ENCODE assay signal across 8 cellular contexts in the genomic region with DNA sequence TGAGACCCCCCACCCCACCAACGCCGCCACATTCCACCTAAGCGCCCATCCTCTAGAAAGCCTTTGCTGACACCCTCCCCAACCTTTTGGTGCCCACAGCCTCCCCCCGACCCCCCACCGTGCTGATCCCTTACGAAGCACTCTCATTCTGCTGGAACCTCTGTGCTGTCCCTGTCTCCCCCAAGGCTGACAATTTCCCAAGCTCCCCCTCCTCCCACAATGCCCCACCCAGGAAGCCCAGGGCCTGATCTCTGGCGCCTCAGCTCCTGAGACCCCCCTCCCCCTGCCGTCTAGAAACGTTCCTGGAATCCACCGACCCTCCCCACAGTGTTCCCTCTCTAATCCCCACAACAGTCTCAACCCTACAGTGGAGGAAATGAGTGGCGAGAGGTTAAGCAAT. TPM values are rescaled to one million over a fixed set of nuclear protein-coding genes. Genes with fewer than 3 reads are reported as not detected.
DNase-seq lines count a peak whose midpoint lies in the region; ATAC-seq and TF ChIP-seq lines count a peak whose summit lies in the region.

No MANE protein-coding gene starts in this region.

- H3K27ac ChIP-seq in CD8-positive, alpha-beta T cell (ENCODE audit: low read depth, low read length): no peak overlapping the region
- no peak overlapping the region for H3K27ac ChIP-seq in PC-3 (ENCODE audit: low read length)
- H3K27ac ChIP-seq in esophagus muscularis mucosa (replicated peaks in 1 of 4): peak overlapping the region; percentile 80 to 88 (median 82)
- peak overlapping the region; percentile 84 for H3K27ac ChIP-seq in trophoblast cell (ENCODE audit: low read depth, low read length)

- H3K27me3 ChIP-seq in CD8-positive, alpha-beta T cell (ENCODE audit: insufficient read depth, low read length): no peaks in the 10 kb centered on the region
- H3K27me3 ChIP-seq in PC-3 (ENCODE audit: low read length): no peaks in the 10 kb centered on the region
- H3K27me3 ChIP-seq in esophagus muscularis mucosa: no peaks in the 10 kb centered on the region
- no peaks in the 10 kb centered on the region for H3K27me3 ChIP-seq in trophoblast cell (ENCODE audit: insufficient read depth, low read length)

- peak overlapping the region; percentile 87 for H4K91ac ChIP-seq in trophoblast cell (ENCODE audit: low read depth, low read length)

- H3K27ac Mint-ChIP-seq in CD8-positive, alpha-beta T cell: peak overlapping the region; percentile 60

- H3F3A ChIP-seq in PC-3 (ENCODE audit: low read length, unreplicated experiment): no peaks in the 10 kb centered on the region

- H4K12ac ChIP-seq in trophoblast cell (ENCODE audit: low read depth, low read length): peak overlapping the region; percentile 67

- no peak overlapping the region for H3K4me3 ChIP-seq in CD8-positive, alpha-beta T cell (ENCODE audit: low read depth, low read length)
- H3K4me3 ChIP-seq in PC-3 (ENCODE audit: low read length) (peak overlapping the region; percentile 68; the same call in 1 of the 2 replicates), esophagus muscularis mucosa (peak overlapping the region; percentile 59 to 69 (median 67)), trophoblast cell (ENCODE audit: low read depth, low read length) (peak overlapping the region; percentile 61)

- TF ChIP-seq CTCF in CD8-positive, alpha-beta T cell (IDR thresholded peaks at IDR 0.05): no peak
- TF ChIP-seq CTCF in PC-3 (conservative IDR thresholded peaks at IDR 0.05; ENCODE audit: low read depth, low read length) (no peak), esophagus muscularis mucosa (IDR thresholded peaks at IDR 0.05) (no peak)

- H3K36me3 ChIP-seq in CD8-positive, alpha-beta T cell (ENCODE audit: insufficient read depth, low read length): no peaks in the 10 kb centered on the region
- H3K36me3 ChIP-seq in PC-3 (ENCODE audit: low read depth, low read length) (no peaks in the 10 kb centered on the region), esophagus muscularis mucosa (peaks cover 0 to 5% (median 0%) of the 10 kb centered on the region in 4 donors), trophoblast cell (ENCODE audit: control insufficient read depth in 1 of 2, insufficient read depth in 2 of 2, low read length in 2 of 2) (no peaks in the 10 kb centered on the region)

- no peak for TF ChIP-seq POLR2A in esophagus muscularis mucosa (IDR thresholded peaks at IDR 0.05; ENCODE audit: low read depth)

- H3K4me3 Mint-ChIP-seq in CD8-positive, alpha-beta T cell: peak overlapping the region; percentile 85

- peaks cover 11% of the 10 kb centered on the region for H3K4me1 Mint-ChIP-seq in CD8-positive, alpha-beta T cell (ENCODE audit: low read depth)

- peaks cover 4% of the 10 kb centered on the region for H3K9me3 ChIP-seq in CD8-positive, alpha-beta T cell (ENCODE audit: low read length)
- H3K9me3 ChIP-seq in PC-3 (ENCODE audit: low read length): 0 out of 2 replicates have a peak, but pooled peaks cover 9% of the 10 kb centered on the region
- H3K9me3 ChIP-seq in esophagus muscularis mucosa: peaks cover 0 to 22% (median 19%) of the 10 kb centered on the region in 4 donors
- H3K9me3 ChIP-seq in trophoblast cell (ENCODE audit: insufficient read depth, low read depth, low read length): peaks cover 2% of the 10 kb centered on the region

- H3K79me2 ChIP-seq in PC-3 (ENCODE audit: low read length) (no peaks in the 10 kb centered on the region), trophoblast cell (ENCODE audit: control insufficient read depth, insufficient read depth, low read length, poor library complexity) (peaks cover 3% of the 10 kb centered on the region)

- peak overlapping the region; percentile 76 for H3K18ac ChIP-seq in trophoblast cell (ENCODE audit: low read length)

- TF ChIP-seq EP300 in esophagus muscularis mucosa (IDR thresholded peaks at IDR 0.05): no peak

- H4K8ac ChIP-seq in trophoblast cell (ENCODE audit: low read depth, low read length): peak overlapping the region; percentile 94

- H2BK120ac ChIP-seq in trophoblast cell (ENCODE audit: insufficient read depth, low read length, poor library complexity): no peak overlapping the region

- peak overlapping the region; percentile 62 for H3K14ac ChIP-seq in trophoblast cell (ENCODE audit: low read length)

- no peak overlapping the region for H2BK12ac ChIP-seq in trophoblast cell (ENCODE audit: low read length)

- H3K4me1 ChIP-seq in CD8-positive, alpha-beta T cell (ENCODE audit: insufficient read depth, low read length): peaks cover 10% of the 10 kb centered on the region
- H3K4me1 ChIP-seq in PC-3 (ENCODE audit: insufficient read depth, low read length) (peaks cover 13% of the 10 kb centered on the region), esophagus muscularis mucosa (peaks cover 23 to 40% (median 27%) of the 10 kb centered on the region in 4 donors), trophoblast cell (ENCODE audit: control insufficient read depth in 1 of 2, insufficient read depth in 2 of 2, low read length in 2 of 2) (peaks cover 10 to 19% of the 10 kb centered on the region in 2 experiments)

- H2AK5ac ChIP-seq in trophoblast cell (ENCODE audit: low read length): no peak overlapping the region

- H4K20me1 ChIP-seq in PC-3 (ENCODE audit: low read length): no peaks in the 10 kb centered on the region

- DNase-seq in CD8-positive, alpha-beta T cell: no peak
- DNase-seq in PC-3 (no peak), esophagus muscularis mucosa (ENCODE audit: extremely low spot score) (no peak), trophoblast cell (no peak), NOMO-1 treated with dmso at 0.1 percent for 144 hours (lab: John Stamatoyannopoulos, UW; ENCODE audit: unreplicated experiment) (no peak), NCI-H2227 treated with DMSO at 0.1 percent for 48 hours (lab: John Stamatoyannopoulos, UW) (no peak), 8988T (no peak)

- no peak overlapping the region for H3K9ac ChIP-seq in PC-3 (ENCODE audit: low read length)
- H3K9ac ChIP-seq in trophoblast cell (ENCODE audit: low read length): peak overlapping the region; percentile 74

- 45% methylated on average over 11 of the region's 11 CpGs for WGBS in esophagus muscularis mucosa
- WGBS in trophoblast cell (ENCODE audit: extremely low coverage, insufficient coverage, insufficient read length): no CpG with 5 or more reads among the region's 11 CpGs

- peaks cover 15% of the 10 kb centered on the region for H3K79me1 ChIP-seq in trophoblast cell (ENCODE audit: low read length)

- H3K36me3 Mint-ChIP-seq in CD8-positive, alpha-beta T cell: peaks cover 6% of the 10 kb centered on the region

- no peaks in the 10 kb centered on the region for H3K9me2 ChIP-seq in PC-3 (replicated peaks; ENCODE audit: low read length)

- CTCF ChIA-PET in CD8-positive, alpha-beta T cell (lab: Charles Lee): interaction anchor here (3.3 kb wide), 1 partner anchor 22 kb away, joined by 21 read pairs; no protein-coding TSS in a partner anchor
- CTCF ChIA-PET in PC-3 (lab: Charles Lee): interaction anchor here (0.6 to 1.1 kb wide), 3 partner anchors 52 to 1347 kb away, joined by 3 to 6 read pairs (median 3); no protein-coding TSS in a partner anchor

- H3K4me2 ChIP-seq in PC-3 (ENCODE audit: low read length): peak overlapping the region; percentile 87
- H3K4me2 ChIP-seq in trophoblast cell (ENCODE audit: low read length): peak overlapping the region; percentile 74

- H2AFZ ChIP-seq in PC-3 (ENCODE audit: low read length) (peak overlapping the region; percentile 97; the same call in 1 of the 2 replicates), trophoblast cell (ENCODE audit: insufficient read depth, low read length, poor library complexity) (peak overlapping the region; percentile 93)

- no TSS peak for BruUV-seq in PC-3 (replicated peaks; lab: Mats Ljungman, UMichigan)

- no peaks in the 10 kb centered on the region for H3K27me3 Mint-ChIP-seq in CD8-positive, alpha-beta T cell (ENCODE audit: low read depth)

- no peak for ATAC-seq in CD8-positive, alpha-beta T cell
- ATAC-seq in PC-3 (no peak), GM19035 (IDR thresholded peaks at IDR 0.05; ENCODE audit: unreplicated experiment) (no peak)

- H2BK5ac ChIP-seq in trophoblast cell (ENCODE audit: low read depth, low read length, poor library complexity): peak overlapping the region; percentile 10

- no peak overlapping the region for H3K23ac ChIP-seq in trophoblast cell (ENCODE audit: low read length)

- POLR2A ChIA-PET in CD8-positive, alpha-beta T cell (lab: Charles Lee): interaction anchor here (0.6 kb wide), 1 partner anchor 30 kb away, joined by 3 read pairs; no protein-coding TSS in a partner anchor
- POLR2A ChIA-PET in PC-3 (lab: Charles Lee; ENCODE audit: unreplicated experiment): no interaction called here

- intact Hi-C loops in CD8-positive, alpha-beta T cell (cut with DNase I, micrococcal nuclease): loop anchor here in 1 of 2 experiments (5.0 kb wide), 1 partner anchor 477 kb away; no protein-coding TSS in a partner anchor
- intact Hi-C loops in PC-3 (cut with micrococcal nuclease) (no loop called here), esophagus muscularis mucosa (cut with DNase I) (no loop called here)

- H3K4ac ChIP-seq in trophoblast cell (ENCODE audit: low read depth, low read length): no peak overlapping the region

- H3K9me3 Mint-ChIP-seq in CD8-positive, alpha-beta T cell: peaks cover 23% of the 10 kb centered on the region

RNA-seq across cellular contexts. Expression of a gene that starts 18.4 kb away (rescaled TPM):
- not detected for total RNA-seq in CD8-positive, alpha-beta T cell
- not detected in 2 replicates for total RNA-seq in PC-3 (2014; rRNA removed)
- total RNA-seq in esophagus muscularis mucosa: 10 to 100 TPM in 1 of 4 donors, 1 to 10 TPM in 2, under 1 TPM in 1; 0.83 to 13.0 (median 7.7) TPM
- polyA plus RNA-seq in trophoblast cell (2013): 0.86 and 1.3 TPM in 2 replicates

RNA-seq across cellular contexts. Expression of a gene that starts 32.7 kb away (rescaled TPM):
- total RNA-seq in CD8-positive, alpha-beta T cell: not detected
- total RNA-seq in PC-3 (2014; rRNA removed) (not detected in 2 replicates), esophagus muscularis mucosa (10 to 100 TPM in 2 of 4 donors, 1 to 10 TPM in 2; 2.1 to 26.8 (median 14.5) TPM)
- 9.5 and 11.3 TPM in 2 replicates for polyA plus RNA-seq in trophoblast cell (2013)

Comparison
In these comparisons a context has a peak if more than half of its experiments do, and no peak if none do; other contexts are left out.
1. H3K27ac ChIP-seq: peak in esophagus muscularis mucosa (4 of 4) and trophoblast cell (single experiment); none in CD8-positive, alpha-beta T cell (single experiment) and PC-3 (single experiment).